In the genomic region with DNA sequence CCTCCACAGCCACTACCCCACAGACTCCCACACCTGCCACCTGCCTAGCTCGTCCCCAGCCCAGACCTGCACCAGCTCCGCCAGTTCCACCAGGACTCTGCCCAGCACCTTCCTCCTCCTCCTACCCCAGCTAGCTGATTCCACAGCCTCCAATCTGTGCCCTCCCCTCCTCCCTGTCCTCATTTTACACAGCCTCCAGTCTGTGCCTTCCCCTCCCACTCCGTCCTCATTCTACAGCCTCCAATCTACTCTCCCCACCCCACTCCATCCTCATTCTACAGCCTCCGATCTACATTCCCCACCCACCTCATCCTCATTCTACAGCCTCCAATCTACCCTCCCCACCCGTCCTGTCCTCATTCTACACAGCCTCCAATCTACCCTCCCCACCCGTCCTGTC, we compare ENCODE assay signal across 1 cellular context.
TF ChIP-seq lines count a peak whose summit lies in the region.

No MANE protein-coding gene starts in this region.

TF ChIP-seq in IMR-90, 13 proteins besides CTCF, POLR2A, EP300 and RAD21 (continued from another document):
- no peak for TF ChIP-seq RCOR1 (IDR thresholded peaks at IDR 0.05; ENCODE audit: insufficient replicate concordance, low read length)
- TF ChIP-seq CHD1 (IDR thresholded peaks at IDR 0.05; ENCODE audit: low read depth, low read length) = no peak
